18 cellular contexts compared by ENCODE assay signal in the genomic region with DNA sequence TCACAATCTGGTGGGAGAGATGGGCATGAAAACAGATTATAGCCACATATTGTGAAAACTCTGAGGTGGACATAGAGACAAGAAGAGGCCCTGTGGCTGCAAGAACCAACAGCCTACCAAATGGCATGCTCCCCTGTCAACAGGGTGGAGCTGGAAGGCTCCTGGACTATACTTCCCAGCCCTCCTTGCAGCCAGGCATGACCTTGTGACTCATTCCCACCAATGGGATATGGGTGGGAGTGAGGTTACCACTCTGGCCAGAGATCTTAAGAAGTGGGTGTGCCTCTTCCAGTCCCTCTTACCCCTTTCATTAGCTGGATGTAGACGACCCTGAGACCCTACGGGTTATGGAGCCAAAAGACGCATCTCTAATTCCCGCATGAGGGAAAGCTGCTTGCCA.
DNase-seq lines count a peak whose midpoint lies in the region; ATAC-seq and TF ChIP-seq lines count a peak whose summit lies in the region.
"Had no signal": no experiment of that assay in that cellular context is flagged by ENCODE, and none has a peak within 500 bp of the region (broad histone marks: within the 10 kb centered on the region; RNA-seq: fewer than 3 reads in every experiment).

No MANE protein-coding gene starts in this region.

- H3K36me3 Mint-ChIP-seq in dendritic cell treated with granulocyte-macrophage colony-stimulating factor and Interleukin-4, amounts not matched to agents 40 ng/mL and 50 ng/mL, for 4 days (ENCODE audit: low read depth): peaks cover 8% of the 10 kb centered on the region
- H3K36me3 Mint-ChIP-seq: CD8-positive, alpha-beta T cell had no signal

- no peak overlapping the region for H3K4me3 Mint-ChIP-seq in dendritic cell treated with granulocyte-macrophage colony-stimulating factor and Interleukin-4, amounts not matched to agents 40 ng/mL and 50 ng/mL, for 4 days
- H3K4me3 Mint-ChIP-seq: CD8-positive, alpha-beta T cell had no signal

- H3K27ac Mint-ChIP-seq in dendritic cell treated with granulocyte-macrophage colony-stimulating factor and Interleukin-4, amounts not matched to agents 40 ng/mL and 50 ng/mL, for 4 days: peak overlapping the region; percentile 35
- H3K27ac Mint-ChIP-seq: CD8-positive, alpha-beta T cell had no signal

- no peak for TF ChIP-seq RAD21 in Ishikawa (IDR thresholded peaks at IDR 0.05; ENCODE audit: low read depth)

- peaks cover 4% of the 10 kb centered on the region for H3K27me3 Mint-ChIP-seq in dendritic cell treated with granulocyte-macrophage colony-stimulating factor and Interleukin-4, amounts not matched to agents 40 ng/mL and 50 ng/mL, for 4 days

- peaks cover 77% of the 10 kb centered on the region for H3K4me1 Mint-ChIP-seq in dendritic cell treated with granulocyte-macrophage colony-stimulating factor and Interleukin-4, amounts not matched to agents 40 ng/mL and 50 ng/mL, for 4 days (ENCODE audit: low read depth)

- intact Hi-C loops in dendritic cell treated with granulocyte-macrophage colony-stimulating factor and Interleukin-4, amounts not matched to agents 40 ng/mL and 50 ng/mL, for 4 days (cut with micrococcal nuclease): no loop called here

- ATAC-seq in GM21526 (IDR thresholded peaks at IDR 0.05; ENCODE audit: low FRiP score, unreplicated experiment): no peak
- no peak for ATAC-seq in GM18858 (IDR thresholded peaks at IDR 0.05; ENCODE audit: unreplicated experiment)
- no peak for ATAC-seq in GM19397 (IDR thresholded peaks at IDR 0.05; ENCODE audit: unreplicated experiment)
- ATAC-seq: CD8-positive, alpha-beta T cell had no signal

- TF ChIP-seq EP300 in Ishikawa (IDR thresholded peaks at IDR 0.05; ENCODE audit: borderline replicate concordance): no peak

- DNase-seq in NCI-H82 (lab: John Stamatoyannopoulos, UW): peak; percentile 27
- DNase-seq in NCI-H82 treated with DMSO at 0.1 percent for 48 hours (lab: John Stamatoyannopoulos, UW; ENCODE audit: unreplicated experiment): no peak
- DNase-seq in kidney tubule cell (ENCODE audit: low spot score): peak; percentile 4
- DNase-seq: 8988T; CD8-positive, alpha-beta T cell; DND-41; HCEC 1CT; KBM-7; NCI-H1048; NCI-H146; NCI-H2081 treated with DMSO at 0.1 percent for 48 hours; NCI-H510A; NCI-H774 had no signal

- H3K9me3 Mint-ChIP-seq in dendritic cell treated with granulocyte-macrophage colony-stimulating factor and Interleukin-4, amounts not matched to agents 40 ng/mL and 50 ng/mL, for 4 days: no peaks in the 10 kb centered on the region
- H3K9me3 Mint-ChIP-seq: CD8-positive, alpha-beta T cell had no signal

TF ChIP-seq in Ishikawa, 13 proteins besides CTCF, POLR2A, EP300 and RAD21:
- no peak for TF ChIP-seq TEAD4 (IDR thresholded peaks at IDR 0.05)
- TF ChIP-seq, protein P1, sequence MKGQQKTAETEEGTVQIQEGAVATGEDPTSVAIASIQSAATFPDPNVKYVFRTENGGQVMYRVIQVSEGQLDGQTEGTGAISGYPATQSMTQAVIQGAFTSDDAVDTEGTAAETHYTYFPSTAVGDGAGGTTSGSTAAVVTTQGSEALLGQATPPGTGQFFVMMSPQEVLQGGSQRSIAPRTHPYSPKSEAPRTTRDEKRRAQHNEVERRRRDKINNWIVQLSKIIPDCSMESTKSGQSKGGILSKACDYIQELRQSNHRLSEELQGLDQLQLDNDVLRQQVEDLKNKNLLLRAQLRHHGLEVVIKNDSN (IDR thresholded peaks at IDR 0.05): peak; percentile 88
